8 cellular contexts compared by ENCODE assay signal in genomic region chr4:110196871-110197420, GRCh38. TPM values are rescaled to one million over a fixed set of nuclear protein-coding genes. Genes with fewer than 3 reads are reported as not detected.
DNase-seq lines count a peak whose midpoint lies in the region; ATAC-seq and TF ChIP-seq lines count a peak whose summit lies in the region.

No MANE protein-coding gene starts in this region.

- H3K27me3 Mint-ChIP-seq in activated T-cell treated with anti-CD3 and anti-CD28 coated beads, Interleukin-2, amount 50 U/mL, for 24 hours, result no peaks in the 10 kb centered on the region
- no peaks in the 10 kb centered on the region for H3K27me3 Mint-ChIP-seq in stimulated activated naive CD8-positive, alpha-beta T cell treated with anti-CD3 and anti-CD28 coated beads, Interleukin-15, Interleukin-2, amounts not matched to agents 100 ng/mL and 50 ng/mL, for 24 hours

- H3K36me3 ChIP-seq in esophagus muscularis mucosa, result no peaks in the 10 kb centered on the region

- no peak for TF ChIP-seq EP300 in esophagus muscularis mucosa (IDR thresholded peaks at IDR 0.05)

- intact Hi-C loops in esophagus muscularis mucosa (cut with DNase I), result no loop called here

- peaks cover 24% of the 10 kb centered on the region for H3K36me3 Mint-ChIP-seq in activated T-cell treated with anti-CD3 and anti-CD28 coated beads, Interleukin-2, amount 50 U/mL, for 24 hours (ENCODE audit: low read depth)
- peaks cover 12% of the 10 kb centered on the region for H3K36me3 Mint-ChIP-seq in stimulated activated naive CD8-positive, alpha-beta T cell treated with anti-CD3 and anti-CD28 coated beads, Interleukin-15, Interleukin-2, amounts not matched to agents 100 ng/mL and 50 ng/mL, for 24 hours (ENCODE audit: low read depth)

- peak overlapping the region; percentile 94 for H3K27ac Mint-ChIP-seq in activated T-cell treated with anti-CD3 and anti-CD28 coated beads, Interleukin-2, amount 50 U/mL, for 24 hours
- H3K27ac Mint-ChIP-seq in stimulated activated naive CD8-positive, alpha-beta T cell treated with anti-CD3 and anti-CD28 coated beads, Interleukin-15, Interleukin-2, amounts not matched to agents 100 ng/mL and 50 ng/mL, for 24 hours, result peak overlapping the region; percentile 99

- no peaks in the 10 kb centered on the region for H3K9me3 Mint-ChIP-seq in activated T-cell treated with anti-CD3 and anti-CD28 coated beads, Interleukin-2, amount 50 U/mL, for 24 hours
- no peaks in the 10 kb centered on the region for H3K9me3 Mint-ChIP-seq in stimulated activated naive CD8-positive, alpha-beta T cell treated with anti-CD3 and anti-CD28 coated beads, Interleukin-15, Interleukin-2, amounts not matched to agents 100 ng/mL and 50 ng/mL, for 24 hours

- H3K4me1 Mint-ChIP-seq in activated T-cell treated with anti-CD3 and anti-CD28 coated beads, Interleukin-2, amount 50 U/mL, for 24 hours (ENCODE audit: low read depth), result peaks cover 41% of the 10 kb centered on the region
- peaks cover 38% of the 10 kb centered on the region for H3K4me1 Mint-ChIP-seq in stimulated activated naive CD8-positive, alpha-beta T cell treated with anti-CD3 and anti-CD28 coated beads, Interleukin-15, Interleukin-2, amounts not matched to agents 100 ng/mL and 50 ng/mL, for 24 hours (ENCODE audit: low read depth)

- peak overlapping the region; percentile 86 to 92 (median 90) for H3K27ac ChIP-seq in esophagus muscularis mucosa (replicated peaks in 1 of 4)

- DNase-seq in NCI-H82 (lab: John Stamatoyannopoulos, UW) (peak; percentile 51), NCI-H82 treated with DMSO at 0.1 percent for 48 hours (lab: John Stamatoyannopoulos, UW; ENCODE audit: unreplicated experiment) (no peak), NCI-H510A (lab: John Stamatoyannopoulos, UW) (peak; percentile 47), esophagus muscularis mucosa (ENCODE audit: extremely low spot score) (no peak), myocyte (ENCODE audit: low read depth) (peak; percentile 73)
- DNase-seq in activated T-cell treated with anti-CD3 and anti-CD28 coated beads, Interleukin-2, amount 50 U/mL, for 24 hours, result peak; percentile 84

- ATAC-seq in HG02870 (IDR thresholded peaks at IDR 0.05; ENCODE audit: unreplicated experiment), result peak; percentile 17

- H3K27me3 ChIP-seq in esophagus muscularis mucosa, result no peaks in the 10 kb centered on the region

- H3K9me3 ChIP-seq in esophagus muscularis mucosa, result no peaks in the 10 kb centered on the region

- no peak for TF ChIP-seq POLR2A in esophagus muscularis mucosa (IDR thresholded peaks at IDR 0.05; ENCODE audit: low read depth)

- peak in 1 of 3 experiments; percentile 9 for TF ChIP-seq CTCF in esophagus muscularis mucosa (IDR thresholded peaks at IDR 0.05)

- peak overlapping the region; percentile 88 to 97 (median 91) for H3K4me3 ChIP-seq in esophagus muscularis mucosa

- under 1% methylated on average over 22 of the region's 44 CpGs for WGBS in esophagus muscularis mucosa

- H3K4me3 Mint-ChIP-seq in activated T-cell treated with anti-CD3 and anti-CD28 coated beads, Interleukin-2, amount 50 U/mL, for 24 hours, result peak overlapping the region; percentile 86
- H3K4me3 Mint-ChIP-seq in stimulated activated naive CD8-positive, alpha-beta T cell treated with anti-CD3 and anti-CD28 coated beads, Interleukin-15, Interleukin-2, amounts not matched to agents 100 ng/mL and 50 ng/mL, for 24 hours, result peak overlapping the region; percentile 96

- peaks cover 10 to 36% (median 24%) of the 10 kb centered on the region in 4 donors for H3K4me1 ChIP-seq in esophagus muscularis mucosa

RNA-seq across cellular contexts. Expression of gene ELOVL6, which starts 1.5 kb away (rescaled TPM):
- total RNA-seq in esophagus muscularis mucosa, result 1 to 10 TPM; 1.7 to 3.1 (median 2.3) TPM
- 3.6 and 8.9 TPM in 2 replicates for total RNA-seq in myocyte
- polyA plus RNA-seq in myocyte (2012), result 6.0 TPM

Comparison
In these comparisons a context has a peak if more than half of its experiments do, and no peak if none do; other contexts are left out.
1. DNase-seq: peak in NCI-H82 (single experiment), NCI-H510A (single experiment), activated T-cell treated with anti-CD3 and anti-CD28 coated beads, Interleukin-2, amount 50 U/mL, for 24 hours (single experiment) and myocyte (single experiment); none in NCI-H82 treated with DMSO at 0.1 percent for 48 hours (single experiment) and esophagus muscularis mucosa (single experiment).